In the genomic region with DNA sequence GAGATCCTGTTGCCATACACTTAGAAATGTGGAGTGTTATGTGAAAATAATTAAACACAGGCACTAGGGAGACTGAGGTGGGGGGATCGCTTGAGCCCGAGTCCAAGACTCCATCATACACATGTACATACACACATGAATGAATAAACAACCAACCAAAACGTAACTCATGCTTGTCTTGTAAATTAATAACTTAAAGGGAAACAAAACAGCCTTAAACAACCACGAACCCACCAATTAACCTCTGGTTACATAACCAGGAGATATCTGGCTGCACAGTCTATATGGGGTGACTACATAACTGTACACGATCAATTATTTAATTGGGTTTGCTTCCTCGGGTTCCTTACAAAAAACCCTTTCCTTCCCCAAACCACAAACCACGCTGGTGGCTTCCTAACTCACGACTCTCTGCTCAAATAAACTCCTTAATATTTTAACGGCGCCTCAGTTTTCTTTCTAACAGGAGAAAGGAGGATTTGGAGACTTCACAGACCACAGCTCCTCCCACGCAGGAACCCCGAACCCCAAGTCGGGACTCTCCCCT, we compare ENCODE assay signal across 8 cellular contexts. TPM values are rescaled to one million over a fixed set of nuclear protein-coding genes. Genes with fewer than 3 reads are reported as not detected.
DNase-seq lines count a peak whose midpoint lies in the region; ATAC-seq and TF ChIP-seq lines count a peak whose summit lies in the region.

No MANE protein-coding gene starts in this region.

- H3K4ac ChIP-seq in H9 (ENCODE audit: low read depth, low read length) = peak overlapping the region; percentile 8; the same call in 1 of the 2 replicates

- H3K4me1 Mint-ChIP-seq in H9 = peaks cover 21% of the 10 kb centered on the region in 2 experiments

- TF ChIP-seq CTCF in H9 (conservative IDR thresholded peaks at IDR 0.05) = no peak
- TF ChIP-seq CTCF in epithelial cell of proximal tubule (conservative IDR thresholded peaks at IDR 0.05; ENCODE audit: low read depth, low read length) = no peak

- no peak overlapping the region for H2BK12ac ChIP-seq in H9 (ENCODE audit: insufficient read length, low read depth, low read length)

- no peak overlapping the region for H4K5ac ChIP-seq in H9 (ENCODE audit: insufficient read length, low read depth, low read length)

- DNase-seq in H9 (no peak), RPMI7951 (ENCODE audit: low read depth) (peak; percentile 15), epithelial cell of proximal tubule (ENCODE audit: low read depth) (peak; percentile 39), islet precursor cell (no peak)
- DNase-seq in activated CD4-positive, alpha-beta T cell treated with anti-CD3 and anti-CD28 coated beads for 48 hours = no peak

- no peak overlapping the region for H2BK20ac ChIP-seq in H9 (ENCODE audit: low read depth, low read length, poor library complexity, severe bottlenecking)

- peak overlapping the region; percentile 11 for H3K56ac ChIP-seq in H9 (ENCODE audit: insufficient read length, low read depth, low read length)

- H3K23ac ChIP-seq in H9 (ENCODE audit: insufficient read length, low read depth, low read length) = no peak overlapping the region

- no peak overlapping the region for H4K8ac ChIP-seq in H9 (replicated peaks; ENCODE audit: insufficient read length, low read depth, low read length)

- peak overlapping the region; percentile 97 for H3K4me2 ChIP-seq in H9 (ENCODE audit: insufficient read depth, insufficient read length, low read length)

- H3K9ac ChIP-seq in ES-I3 (ENCODE audit: low read depth, low read length) = peak overlapping the region; percentile 96
- peak overlapping the region; percentile 95 for H3K9ac ChIP-seq in H9 (ENCODE audit: extremely low read depth, insufficient read length, low read length)

- peak overlapping the region; percentile 79 for H3K4me3 ChIP-seq in epithelial cell of proximal tubule (ENCODE audit: low read depth, low read length)
- peak overlapping the region; percentile 70 for H3K4me3 ChIP-seq in neuron (ENCODE audit: low read length)

- no peaks in the 10 kb centered on the region for H4K20me1 ChIP-seq in H9 (ENCODE audit: control insufficient read depth, insufficient read depth, insufficient read length)

- WGBS in H9 (ENCODE audit: extremely low coverage, insufficient read length, low lambda C conversion rate) = no CpG with 5 or more reads among the region's 13 CpGs

- H2AFZ ChIP-seq in H9 (ENCODE audit: low read length) (no peak overlapping the region), neuron (ENCODE audit: low read depth, low read length) (peak overlapping the region; percentile 86)

- H4K91ac ChIP-seq in H9 (ENCODE audit: insufficient read length, low read depth, low read length) = no peak overlapping the region

- peaks cover 42 to 49% (median 45%) of the 10 kb centered on the region in 3 experiments for H3K36me3 Mint-ChIP-seq in H9 (ENCODE audit: insufficient read depth in 1 of 3, low read depth in 3 of 3)

- H3K36me3 ChIP-seq in ES-I3 (ENCODE audit: insufficient read depth, low read length) = peaks cover 2% of the 10 kb centered on the region; the same call in 1 of the 2 replicates
- peaks cover 13% of the 10 kb centered on the region for H3K36me3 ChIP-seq in neuron (ENCODE audit: insufficient read depth, low read length)

- H2BK120ac ChIP-seq in H9 (ENCODE audit: low read depth, low read length, poor library complexity, severe bottlenecking) = no peak overlapping the region

- peak overlapping the region in 2 of 3 experiments; percentile 78 to 98; a peak in 5 of 7 replicates for H3K27ac Mint-ChIP-seq in H9

- peak overlapping the region; percentile 81 for H3K18ac ChIP-seq in H9 (ENCODE audit: insufficient read length, low read depth, low read length)

- H3K79me1 ChIP-seq in H9 (ENCODE audit: insufficient read depth, low read depth, low read length, poor library complexity, severe bottlenecking) = peaks cover 15% of the 10 kb centered on the region

- peaks cover 2% of the 10 kb centered on the region; the same call in 1 of the 2 replicates for H3K27me3 Mint-ChIP-seq in H9 (ENCODE audit: low read depth)

- no peaks in the 10 kb centered on the region for H3K27me3 ChIP-seq in H9 (ENCODE audit: insufficient read depth, low read length)
- no peaks in the 10 kb centered on the region for H3K27me3 ChIP-seq in neuron (ENCODE audit: insufficient read depth, low read length)

- H3K14ac ChIP-seq in H9 (ENCODE audit: insufficient read depth, low read length) = peak overlapping the region; percentile 83

- H3K9me3 ChIP-seq in ES-I3 (ENCODE audit: control insufficient read depth, insufficient read depth, low read length) (peaks cover 16% of the 10 kb centered on the region), H9 (ENCODE audit: control insufficient read depth, low read depth, low read length) (peaks cover 20% of the 10 kb centered on the region), neuron (ENCODE audit: low read length) (peaks cover 27% of the 10 kb centered on the region)

- peaks cover 45 to 47% of the 10 kb centered on the region in 2 experiments for H3K9me3 Mint-ChIP-seq in H9

- no peak overlapping the region for H3K27ac ChIP-seq in H9 (ENCODE audit: insufficient read length, low read depth, low read length)

- ATAC-seq in HG02798 (IDR thresholded peaks at IDR 0.05; ENCODE audit: poor library complexity, unreplicated experiment) = no peak

- H2AK5ac ChIP-seq in H9 (ENCODE audit: insufficient read length, low read length) = no peak overlapping the region

- H3K4me1 ChIP-seq in ES-I3 (ENCODE audit: insufficient read depth, low read length) (peaks cover 4% of the 10 kb centered on the region; the same call in 1 of the 2 replicates), H9 (ENCODE audit: insufficient read depth, low read length) (no peaks in the 10 kb centered on the region), neuron (ENCODE audit: insufficient read depth, low read length) (peaks cover 10% of the 10 kb centered on the region)

- H3T11ph ChIP-seq in H9 (ENCODE audit: low read length) = no peak overlapping the region

- H2BK15ac ChIP-seq in H9 (ENCODE audit: low read depth, low read length) = peak overlapping the region; percentile 2; the same call in 1 of the 2 replicates

- H3K23me2 ChIP-seq in H9 (ENCODE audit: insufficient read length, low read depth, low read length, poor library complexity, severe bottlenecking) = peaks cover 6% of the 10 kb centered on the region

- H2BK5ac ChIP-seq in H9 (ENCODE audit: insufficient read length, low read length) = no peak overlapping the region

- peaks cover 30% of the 10 kb centered on the region for H3K79me2 ChIP-seq in H9 (ENCODE audit: insufficient read depth, low read length)

- peak overlapping the region; percentile 85 to 96 for H3K4me3 Mint-ChIP-seq in H9

RNA-seq across cellular contexts. Expression of gene ZNF670, which starts 0.8 kb away (rescaled TPM):
- 12.8 and 13.9 TPM in 2 replicates for total RNA-seq in H9 (2021)
- total RNA-seq in RPMI7951 (2014; rRNA removed; shearing (Covaris generic)) = 6.0 and 6.5 TPM in 2 replicates
- 2.3 and 4.7 TPM in 2 replicates for total RNA-seq in epithelial cell of proximal tubule

RNA-seq across cellular contexts. Expression of gene ZNF669, which starts 26.3 kb away (rescaled TPM):
- total RNA-seq in H9 (2021) (19.2 and 19.5 TPM in 2 replicates), epithelial cell of proximal tubule (7.9 and 11.3 TPM in 2 replicates)
- 6.1 and 7.9 TPM in 2 replicates for total RNA-seq in RPMI7951 (2014; rRNA removed; shearing (Covaris generic))

Comparison
In these comparisons a context has a peak if more than half of its experiments do, and no peak if none do; other contexts are left out.
1. DNase-seq: peak in RPMI7951 (single experiment) and epithelial cell of proximal tubule (single experiment); none in H9 (single experiment), islet precursor cell (single experiment) and activated CD4-positive, alpha-beta T cell treated with anti-CD3 and anti-CD28 coated beads for 48 hours (single experiment).